ENCODE assay signal across 8 cellular contexts in genomic region chr19:1252221-1252817, GRCh38. TPM values are rescaled to one million over a fixed set of nuclear protein-coding genes. Genes with fewer than 3 reads are reported as not detected.
DNase-seq lines count a peak whose midpoint lies in the region; ATAC-seq and TF ChIP-seq lines count a peak whose summit lies in the region.

No MANE protein-coding gene starts in this region.

- peaks cover 33% of the 10 kb centered on the region for H3K4me1 ChIP-seq in NT2/D1 (ENCODE audit: insufficient read depth, insufficient read length)
- H3K4me1 ChIP-seq in gastroesophageal sphincter: peaks cover 0 to 75% (median 41%) of the 10 kb centered on the region in 3 donors
- peaks cover 36% of the 10 kb centered on the region for H3K4me1 ChIP-seq in neuron (ENCODE audit: insufficient read depth, low read length)
- H3K4me1 ChIP-seq in vagina: peaks cover 62% of the 10 kb centered on the region

- intact Hi-C loops in vagina (cut with DNase I): loop anchor here (1.0 kb wide), 1 partner anchor 9 kb away; no protein-coding TSS in a partner anchor

- peak overlapping the region; percentile 90 for H3K27ac Mint-ChIP-seq in activated naive CD4-positive, alpha-beta T cell treated with anti-CD3 and anti-CD28 coated beads, Interleukin-2, amount 10 ng/mL, durations not matched to agents 7 days and 5 days

- H3K27ac ChIP-seq in gastroesophageal sphincter (peak overlapping the region; percentile 70 to 100 (median 100)), vagina (peak overlapping the region; percentile 100)

- peaks cover 29% of the 10 kb centered on the region for H3K36me3 Mint-ChIP-seq in activated naive CD4-positive, alpha-beta T cell treated with anti-CD3 and anti-CD28 coated beads, Interleukin-2, amount 10 ng/mL, durations not matched to agents 7 days and 5 days

- peak overlapping the region; percentile 95 for H3K4me3 Mint-ChIP-seq in activated naive CD4-positive, alpha-beta T cell treated with anti-CD3 and anti-CD28 coated beads, Interleukin-2, amount 10 ng/mL, durations not matched to agents 7 days and 5 days

- CTCF ChIA-PET in activated naive CD4-positive, alpha-beta T cell treated with anti-CD3 and anti-CD28 coated beads, Interleukin-2, amount 10 ng/mL, durations not matched to agents 7 days and 5 days (lab: Charles Lee): interaction anchor here (1.5 kb wide), 2 partner anchors 9 to 14 kb away, joined by 18 to 19 read pairs; no protein-coding TSS in a partner anchor

- ATAC-seq in gastroesophageal sphincter (peak; percentile 57), GM18505 (IDR thresholded peaks at IDR 0.05; ENCODE audit: unreplicated experiment) (no peak), HG02938 (IDR thresholded peaks at IDR 0.05; ENCODE audit: unreplicated experiment) (no peak)

- no peaks in the 10 kb centered on the region for H3K9me3 Mint-ChIP-seq in activated naive CD4-positive, alpha-beta T cell treated with anti-CD3 and anti-CD28 coated beads, Interleukin-2, amount 10 ng/mL, durations not matched to agents 7 days and 5 days

- H3K36me3 ChIP-seq in NT2/D1 (ENCODE audit: insufficient read depth, insufficient read length, low read length): peaks cover 59% of the 10 kb centered on the region
- peaks cover 3 to 46% of the 10 kb centered on the region in 2 donors for H3K36me3 ChIP-seq in gastroesophageal sphincter
- peaks cover 53% of the 10 kb centered on the region for H3K36me3 ChIP-seq in neuron (ENCODE audit: insufficient read depth, low read length)
- peaks cover 0 to 36% of the 10 kb centered on the region in 2 donors for H3K36me3 ChIP-seq in vagina

- H3K4me3 ChIP-seq in NT2/D1 (ENCODE audit: insufficient read length, low read depth) (peak overlapping the region; percentile 92), gastroesophageal sphincter (peak overlapping the region; percentile 78 to 86), neuron (ENCODE audit: low read length) (peak overlapping the region; percentile 90), vagina (peak overlapping the region; percentile 79 to 85)

- DNase-seq in GM03348 (ENCODE audit: low spot score): peak; percentile 88
- DNase-seq in NT2/D1 (ENCODE audit: low read depth, low spot score): no peak
- peak; percentile 83 for DNase-seq in activated naive CD4-positive, alpha-beta T cell treated with anti-CD3 and anti-CD28 coated beads, Interleukin-2, amount 10 ng/mL, durations not matched to agents 7 days and 5 days
- no peak for DNase-seq in vagina (ENCODE audit: extremely low spot score in 2 of 2)

- TF ChIP-seq POLR2A in gastroesophageal sphincter (IDR thresholded peaks at IDR 0.05): peak in 1 of 2 donors; percentile 31
- TF ChIP-seq POLR2A in vagina (IDR thresholded peaks at IDR 0.05): no peak
- no peak for TF ChIP-seq POLR2A in GM18505 (IDR thresholded peaks at IDR 0.05; ENCODE audit: borderline replicate concordance, extremely low read depth, insufficient read depth, insufficient read length)

- TF ChIP-seq EP300 in gastroesophageal sphincter (IDR thresholded peaks at IDR 0.05): peak; percentile 31

- H2AFZ ChIP-seq in neuron (ENCODE audit: low read depth, low read length): no peak overlapping the region

- peak overlapping the region; percentile 96 for H3K9ac ChIP-seq in NT2/D1 (ENCODE audit: insufficient read length, low read depth)

- 0% methylated on average over 9 of the region's 30 CpGs; no CpG with 5 or more reads in 1 of the 2 donors for WGBS in gastroesophageal sphincter (ENCODE audit: low coverage in 1 of 2), 2 donors

- H3K4me1 Mint-ChIP-seq in activated naive CD4-positive, alpha-beta T cell treated with anti-CD3 and anti-CD28 coated beads, Interleukin-2, amount 10 ng/mL, durations not matched to agents 7 days and 5 days: peaks cover 17% of the 10 kb centered on the region

- H3K9me3 ChIP-seq in NT2/D1 (ENCODE audit: insufficient read depth, low read length) (no peaks in the 10 kb centered on the region), gastroesophageal sphincter (no peaks in the 10 kb centered on the region), neuron (ENCODE audit: low read length) (no peaks in the 10 kb centered on the region), vagina (no peaks in the 10 kb centered on the region)

- H3K27me3 Mint-ChIP-seq in activated naive CD4-positive, alpha-beta T cell treated with anti-CD3 and anti-CD28 coated beads, Interleukin-2, amount 10 ng/mL, durations not matched to agents 7 days and 5 days: no peaks in the 10 kb centered on the region

- TF ChIP-seq CTCF in gastroesophageal sphincter (IDR thresholded peaks at IDR 0.05): no peak
- no peak for TF ChIP-seq CTCF in vagina (IDR thresholded peaks at IDR 0.05)

- H3K27me3 ChIP-seq in NT2/D1 (ENCODE audit: insufficient read depth, insufficient read length) (no peaks in the 10 kb centered on the region), gastroesophageal sphincter (no peaks in the 10 kb centered on the region), neuron (ENCODE audit: insufficient read depth, low read length) (no peaks in the 10 kb centered on the region), vagina (no peaks in the 10 kb centered on the region)

RNA-seq across cellular contexts. Expression of gene MIDN, which starts 3.9 kb away (rescaled TPM):
- 10 to 100 TPM; 20.0 to 40.1 (median 24.2) TPM for total RNA-seq in gastroesophageal sphincter
- total RNA-seq in vagina: 170 TPM

RNA-seq across cellular contexts. Expression of gene ATP5F1D, which starts 10.8 kb away (rescaled TPM):
- total RNA-seq in gastroesophageal sphincter: 100 to 1,000 TPM in 1 of 4 donors, 10 to 100 TPM in 3; 62.3 to 116 (median 84.1) TPM
- 154 TPM for total RNA-seq in vagina

RNA-seq across cellular contexts. Expression of gene CBARP, which starts 14.5 kb away (rescaled TPM):
- under 1 TPM in 3 of 4 donors, not detected in 1; 0.13 to 0.73 (median 0.49) TPM for total RNA-seq in gastroesophageal sphincter
- total RNA-seq in vagina: 3.9 TPM

RNA-seq across cellular contexts. Expression of gene CIRBP, which starts 16.8 kb away (rescaled TPM):
- total RNA-seq in gastroesophageal sphincter: 100 to 1,000 TPM; 350 to 708 (median 559) TPM
- total RNA-seq in vagina: 192 TPM

RNA-seq across cellular contexts. Expression of gene FAM174C, which starts 23.0 kb away (rescaled TPM):
- total RNA-seq in gastroesophageal sphincter (10 to 100 TPM; 14.2 to 42.2 (median 21.8) TPM), vagina (64.8 TPM)

Comparison
In these comparisons a context has a peak if more than half of its experiments do, and no peak if none do; other contexts are left out.
1. DNase-seq: peak in GM03348 (single experiment) and activated naive CD4-positive, alpha-beta T cell treated with anti-CD3 and anti-CD28 coated beads, Interleukin-2, amount 10 ng/mL, durations not matched to agents 7 days and 5 days (single experiment); none in NT2/D1 (single experiment) and vagina (0 of 2).
2. Peak in every context shown above with its lines, with median percentiles within 50 percentile points of each other: H3K4me3 ChIP-seq.